ENCODE assay signal across 27 cellular contexts in genomic region chr4:167469436-167469835, GRCh38.
"Had no signal": no experiment of that assay in that cellular context is flagged by ENCODE, and none has a peak within 500 bp of the region (broad histone marks: within the 10 kb centered on the region; RNA-seq: fewer than 3 reads in every experiment).

No MANE protein-coding gene starts in this region.

- H3K9me3 ChIP-seq: ascending aorta had no signal

- H3K27me3 ChIP-seq: ascending aorta had no signal

- H3K27ac ChIP-seq: ascending aorta, VCaP had no signal

- FAIRE-seq: TTC549 had no signal

- H3K36me3 ChIP-seq: ascending aorta had no signal

- H3K4me3 ChIP-seq: ascending aorta had no signal

- DNase-seq: activated B cell treated with CpG ODN at 0.5 μM for 24 hours; activated CD4-positive, alpha-beta memory T cell treated with anti-CD3 and anti-CD28 coated beads, Interleukin-2, amount 10 ng/mL, durations not matched to agents 7 days and 5 days; activated CD4-positive, alpha-beta T cell treated with anti-CD3 and anti-CD28 coated beads for 4 hours; activated CD4-positive, alpha-beta T cell treated with anti-CD3 and anti-CD28 coated beads, Interleukin-2, amount 10 ng/mL, durations not matched to agents 7 days and 5 days; activated CD4-positive, alpha-beta T cell treated with anti-CD3 and anti-CD28 coated beads, Interleukin-2, amount 50 U/mL, for 48 hours; activated CD4-positive, CD25-positive, alpha-beta regulatory T cell treated with anti-CD3 and anti-CD28 coated beads, Interleukin-2, amount 50 U/mL, for 72 hours; activated CD8-positive, alpha-beta memory T cell treated with anti-CD3 and anti-CD28 coated beads for 24 hours; activated CD8-positive, alpha-beta memory T cell treated with anti-CD3 and anti-CD28 coated beads, Interleukin-2, amount 10 ng/mL, durations not matched to agents 7 days and 5 days; activated CD8-positive, alpha-beta memory T cell treated with anti-CD3 and anti-CD28 coated beads, Interleukin-2, amount 50 U/mL, for 48 hours; activated CD8-positive, alpha-beta T cell treated with anti-CD3 and anti-CD28 coated beads, Interleukin-2, amount 10 ng/mL, durations not matched to agents 7 days and 5 days; activated effector memory CD4-positive, alpha-beta T cell treated with Interleukin-2 at 50 U/mL for 16 hours; activated gamma-delta T cell; activated naive CD4-positive, alpha-beta T cell treated with anti-CD3 and anti-CD28 coated beads, Interleukin-2, amount 10 ng/mL, durations not matched to agents 7 days and 5 days; activated naive CD4-positive, alpha-beta T cell treated with Interleukin-2 at 50 U/mL for 16 hours; activated naive CD8-positive, alpha-beta T cell treated with anti-CD3 and anti-CD28 coated beads, Interleukin-2, amount 10 ng/mL, durations not matched to agents 7 days and 5 days; activated naive CD8-positive, alpha-beta T cell treated with anti-CD3 and anti-CD28 coated beads, Interleukin-2, amount 50 U/mL, for 24 hours; activated T-cell treated with anti-CD3 and anti-CD28 coated beads, Interleukin-2, amount 50 U/mL, for 24 hours; activated T-cell treated with anti-CD3 and anti-CD28 coated beads, Interleukin-2, amount 50 U/mL, for 48 hours; amygdala; anterior cingulate cortex; central memory CD4-positive, alpha-beta T cell; T-helper 1 cell; T-helper 2 cell; T-helper 9 cell had no signal

- H3K4me1 ChIP-seq: ascending aorta had no signal
